Comparison of ENCODE assay signal across 31 cellular contexts in the genomic region with DNA sequence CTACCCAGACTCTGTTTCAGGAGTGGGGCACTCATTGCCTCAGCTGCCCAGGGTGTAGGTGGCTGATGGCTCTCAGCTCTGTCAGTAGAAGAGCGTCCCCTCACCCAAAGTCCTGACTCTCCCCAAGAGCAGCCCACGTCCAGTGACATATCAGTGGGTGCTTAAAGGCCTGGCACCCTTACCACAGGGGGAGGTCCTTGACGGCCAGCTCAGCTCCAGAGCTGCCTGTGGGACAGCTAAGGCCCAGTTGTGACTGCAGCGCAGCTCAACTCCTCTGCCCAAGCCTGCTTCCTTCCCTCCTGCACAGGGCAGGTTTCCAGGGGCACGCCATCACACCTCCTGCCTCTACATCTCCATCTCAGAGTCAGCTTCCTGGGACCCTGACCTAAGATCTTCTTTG. TPM values are rescaled to one million over a fixed set of nuclear protein-coding genes. Genes with fewer than 3 reads are reported as not detected.
A peak's percentile ranks its signal among the peaks of the same experiment; 100 is the strongest.
DNase-seq lines count a peak whose midpoint lies in the region; ATAC-seq, FAIRE-seq and TF ChIP-seq lines count a peak whose summit lies in the region.
"Had no signal": no experiment of that assay in that cellular context is flagged by ENCODE, and none has a peak within 500 bp of the region (broad histone marks: within the 10 kb centered on the region; RNA-seq: fewer than 3 reads in every experiment).

No MANE protein-coding gene starts in this region.

- DNase-seq in astrocyte (ENCODE audit: low read depth) (no peak), glutamatergic neuron (no peak), left ventricle myocardium superior (peak; percentile 51), gastrocnemius medialis (no peak), glomerular visceral epithelial cell (ENCODE audit: extremely low spot score) (no peak), ACHN (no peak)
- no peak for DNase-seq in CD4-positive, alpha-beta T cell
- DNase-seq: CD8-positive, alpha-beta memory T cell; DMS 273 treated with DMSO at 0.1 percent for 48 hours; DND-41; Kasumi-1; NCI-H1092 treated with DMSO at 0.1 percent for 48 hours; NCI-H1436; NCI-H187; NCI-H2081 treated with DMSO at 0.1 percent for 48 hours; NCI-H2171; NCI-H226; NCI-H510A; NCI-H69; SIG-M5 had no signal

- H3K4me1 Mint-ChIP-seq in astrocyte (ENCODE audit: low read depth, unreplicated experiment) (no peaks in the 10 kb centered on the region), glutamatergic neuron (ENCODE audit: low read depth, unreplicated experiment) (peaks cover 24% of the 10 kb centered on the region)
- no peaks in the 10 kb centered on the region for H3K4me1 Mint-ChIP-seq in CD4-positive, alpha-beta T cell (ENCODE audit: low read depth)

- H3K27ac Mint-ChIP-seq in astrocyte (ENCODE audit: unreplicated experiment) (no peak overlapping the region), glutamatergic neuron (ENCODE audit: unreplicated experiment) (peak overlapping the region; percentile 17)
- no peak overlapping the region for H3K27ac Mint-ChIP-seq in CD4-positive, alpha-beta T cell
- H3K27ac Mint-ChIP-seq: B cell; CD8-positive, alpha-beta memory T cell had no signal

- no peaks in the 10 kb centered on the region for H4K20me1 ChIP-seq in astrocyte (ENCODE audit: insufficient read depth, low read length)

- no peak overlapping the region for H3K4me3 ChIP-seq in astrocyte (ENCODE audit: insufficient read depth, low read depth, low read length)
- H3K4me3 ChIP-seq in gastrocnemius medialis = no peak overlapping the region
- H3K4me3 ChIP-seq: K562, SK-N-MC had no signal

- H3K4me2 ChIP-seq in astrocyte (ENCODE audit: low read length) = no peak overlapping the region

- intact Hi-C loops in left ventricle myocardium superior (cut with micrococcal nuclease) = no loop called here
- intact Hi-C loops in gastrocnemius medialis (cut with DNase I; ENCODE audit: low total_unique reads) = loop anchor here (1.0 kb wide), 1 partner anchor 39 kb away; the partner anchor contains the start of gene ZNF574
- intact Hi-C loops in CD4-positive, alpha-beta T cell (cut with DNase I, micrococcal nuclease) = no loop called here

- peak overlapping the region; percentile 34 for H3K4me3 Mint-ChIP-seq in astrocyte (ENCODE audit: unreplicated experiment)
- no peak overlapping the region for H3K4me3 Mint-ChIP-seq in glutamatergic neuron (ENCODE audit: unreplicated experiment)
- no peak overlapping the region for H3K4me3 Mint-ChIP-seq in CD4-positive, alpha-beta T cell
- H3K4me3 Mint-ChIP-seq: B cell; CD8-positive, alpha-beta memory T cell had no signal

- no peak overlapping the region for H3K9ac ChIP-seq in astrocyte (ENCODE audit: low read length)

- FAIRE-seq in astrocyte (lab: Jason Lieb, UNC) = no peak
- FAIRE-seq: GM12892, GM19239, H54, HepG2, K562 had no signal

- no peaks in the 10 kb centered on the region for H3K36me3 ChIP-seq in astrocyte (ENCODE audit: insufficient read depth, low read length)
- H3K36me3 ChIP-seq in gastrocnemius medialis = no peaks in the 10 kb centered on the region

- H3K27me3 Mint-ChIP-seq in astrocyte (ENCODE audit: low read depth, unreplicated experiment) (peaks cover 2% of the 10 kb centered on the region), glutamatergic neuron (ENCODE audit: unreplicated experiment) (peaks cover 4% of the 10 kb centered on the region)
- H3K27me3 Mint-ChIP-seq in CD4-positive, alpha-beta T cell = peaks cover 5% of the 10 kb centered on the region
- H3K27me3 Mint-ChIP-seq: B cell had no signal

- H3K4me1 ChIP-seq in astrocyte (ENCODE audit: insufficient read depth, low read length) (no peaks in the 10 kb centered on the region), gastrocnemius medialis (peaks cover 10 to 12% of the 10 kb centered on the region in 2 donors)

- H3K79me2 ChIP-seq in astrocyte (ENCODE audit: insufficient read depth, low read length) = no peaks in the 10 kb centered on the region

- H3K9me3 ChIP-seq in astrocyte (ENCODE audit: insufficient read depth, low read depth, low read length) (no peaks in the 10 kb centered on the region), gastrocnemius medialis (no peaks in the 10 kb centered on the region)
- no peaks in the 10 kb centered on the region for H3K9me3 ChIP-seq in CD4-positive, alpha-beta T cell (ENCODE audit: control insufficient read depth, low read length)

- peak; percentile 60 for ATAC-seq in left ventricle myocardium superior
- ATAC-seq in gastrocnemius medialis = no peak
- ATAC-seq in CD4-positive, alpha-beta T cell (ENCODE audit: poor library complexity) = no peak
- ATAC-seq: HepG2, K562, Panc1 had no signal

- TF ChIP-seq POLR2A in gastrocnemius medialis (IDR thresholded peaks at IDR 0.05) = no peak

- H3K27me3 ChIP-seq in astrocyte (ENCODE audit: insufficient read depth, low read length) (no peaks in the 10 kb centered on the region), gastrocnemius medialis (no peaks in the 10 kb centered on the region)
- H3K27me3 ChIP-seq in CD4-positive, alpha-beta T cell (ENCODE audit: control insufficient read depth, insufficient read depth, low read length) = no peaks in the 10 kb centered on the region

- no peak overlapping the region for H2AFZ ChIP-seq in astrocyte (ENCODE audit: low read depth, low read length)

- CTCF ChIA-PET in CD4-positive, alpha-beta T cell (lab: Charles Lee) = no interaction called here

- in situ Hi-C loops in gastrocnemius medialis (cut with MboI; ENCODE audit: low sequenced_read_pairs in 4 of 4) = no loop called here
- in situ Hi-C loops in ACHN (cut with HindIII; ENCODE audit: low pct_ligation_motif_present, low pct_unique_long_range_greater_than_20kb, low sequenced_read_pairs) = no loop called here

- H3K27ac ChIP-seq in astrocyte (ENCODE audit: low read depth, low read length) (no peak overlapping the region), gastrocnemius medialis (peak overlapping the region in 3 of 4 donors; percentile 67 to 75 (median 72))
- no peak overlapping the region for H3K27ac ChIP-seq in CD4-positive, alpha-beta T cell (ENCODE audit: low read depth, low read length)
- H3K27ac ChIP-seq: C4-2B, RWPE1, SK-N-MC had no signal

- H3K36me3 Mint-ChIP-seq in astrocyte (ENCODE audit: low read depth, unreplicated experiment) (peaks cover 7% of the 10 kb centered on the region), glutamatergic neuron (ENCODE audit: unreplicated experiment) (no peaks in the 10 kb centered on the region)
- H3K36me3 Mint-ChIP-seq in CD4-positive, alpha-beta T cell (ENCODE audit: low read depth) = no peaks in the 10 kb centered on the region
- H3K36me3 Mint-ChIP-seq: CD8-positive, alpha-beta memory T cell had no signal

- no peak for TF ChIP-seq CTCF in astrocyte (IDR thresholded peaks at IDR 0.05; ENCODE audit: insufficient read depth, low read depth, low read length)
- no peak for TF ChIP-seq CTCF in glutamatergic neuron (IDR thresholded peaks at IDR 0.05; ENCODE audit: partially characterized antibody, unreplicated experiment)
- TF ChIP-seq CTCF in gastrocnemius medialis (IDR thresholded peaks at IDR 0.05 in 4 of 5, conservative IDR thresholded peaks at IDR 0.05 in 1 of 5) = no peak
- no peak for TF ChIP-seq CTCF in CD4-positive, alpha-beta T cell (IDR thresholded peaks at IDR 0.05)

- H3K9me3 Mint-ChIP-seq in astrocyte (ENCODE audit: unreplicated experiment) (no peaks in the 10 kb centered on the region), glutamatergic neuron (ENCODE audit: unreplicated experiment) (peaks cover 5% of the 10 kb centered on the region)
- no peaks in the 10 kb centered on the region for H3K9me3 Mint-ChIP-seq in CD4-positive, alpha-beta T cell
- H3K9me3 Mint-ChIP-seq: CD8-positive, alpha-beta memory T cell had no signal

- POLR2A ChIA-PET in CD4-positive, alpha-beta T cell (lab: Charles Lee) = no interaction called here

RNA-seq across cellular contexts. Expression of gene GRIK5, which starts 32.4 kb away (rescaled TPM):
- total RNA-seq in astrocyte (9.2 and 12.1 TPM in 2 replicates), glutamatergic neuron (ENCODE audit: unreplicated experiment) (79.1 TPM), left ventricle myocardium superior (5.4 TPM), gastrocnemius medialis (1 to 10 TPM in 1 of 4 donors, under 1 TPM in 2, not detected in 1; 0.20 to 1.0 (median 0.62) TPM)
- total RNA-seq in CD4-positive, alpha-beta T cell = under 1 TPM; 0.66 to 0.75 TPM
- total RNA-seq: HepG2, HT1080 had no signal

RNA-seq across cellular contexts. Expression of gene ZNF574, which starts 38.3 kb away (rescaled TPM):
- 20.0 and 20.2 TPM in 2 replicates for total RNA-seq in astrocyte
- total RNA-seq in glutamatergic neuron (ENCODE audit: unreplicated experiment) = 24.1 TPM
- 10.2 TPM for total RNA-seq in left ventricle myocardium superior
- 10 to 100 TPM; 10.8 to 15.1 (median 13.8) TPM for total RNA-seq in gastrocnemius medialis
- total RNA-seq in CD4-positive, alpha-beta T cell = 10 to 100 TPM; 21.5 to 24.0 TPM

RNA-seq across cellular contexts. Expression of gene ATP1A3, which starts 43.6 kb away (rescaled TPM):
- total RNA-seq in astrocyte (3.4 and 3.9 TPM in 2 replicates), glutamatergic neuron (ENCODE audit: unreplicated experiment) (650 TPM), left ventricle myocardium superior (416 TPM), gastrocnemius medialis (not detected)
- 1 to 10 TPM; 3.2 to 4.6 TPM for total RNA-seq in CD4-positive, alpha-beta T cell

Comparison
In these comparisons a context has a peak if more than half of its experiments do, and no peak if none do; other contexts are left out.
1. H3K27ac ChIP-seq: peak in gastrocnemius medialis (3 of 4); none in astrocyte (single experiment) and CD4-positive, alpha-beta T cell (single experiment).
2. RNA of gene ATP1A3, which starts 43.6 kb away (total RNA-seq): 650 TPM in glutamatergic neuron (single experiment) and 416 TPM in left ventricle myocardium superior (single experiment); 3.2 to 4.6 TPM in CD4-positive, alpha-beta T cell, 3.4 to 3.9 TPM in astrocyte and not detected in gastrocnemius medialis; every median in the first group is over 10 times any median in the second.